In genomic region chr16:58515871-58516767, GRCh38 we compare ENCODE assay signal across 8 cellular contexts. TPM values are rescaled to one million over a fixed set of nuclear protein-coding genes. Genes with fewer than 3 reads are reported as not detected.
DNase-seq lines count a peak whose midpoint lies in the region; ATAC-seq and TF ChIP-seq lines count a peak whose summit lies in the region.

No MANE protein-coding gene starts in this region.

- no peaks in the 10 kb centered on the region for H3K27me3 Mint-ChIP-seq in mesothelial cell of epicardium (ENCODE audit: low read depth)

- no peaks in the 10 kb centered on the region for H3K9me3 Mint-ChIP-seq in mesothelial cell of epicardium

- intact Hi-C loops in thyroid gland (cut with DNase I): loop anchor here (10.0 kb wide), 1 partner anchor 239 kb away; no protein-coding TSS in a partner anchor

- peak; percentile 23 for ATAC-seq in HG03571 (IDR thresholded peaks at IDR 0.05; ENCODE audit: unreplicated experiment)

- no peaks in the 10 kb centered on the region for H3K9me3 ChIP-seq in thyroid gland

- H3K4me3 ChIP-seq in thyroid gland (replicated peaks in 1 of 3): peak overlapping the region; percentile 12 to 87 (median 70)

- peaks cover 8% of the 10 kb centered on the region for H3K36me3 Mint-ChIP-seq in mesothelial cell of epicardium

- H3K27ac ChIP-seq in VCaP (peak overlapping the region; percentile 83), thyroid gland (peak overlapping the region; percentile 18 to 74 (median 60))

- 18 to 32% methylated on average over 22 to 26 of the region's 66 CpGs for WGBS in thyroid gland, 2 donors

- peak overlapping the region; percentile 95 for H3K4me3 Mint-ChIP-seq in mesothelial cell of epicardium

- DNase-seq in D341Med (ENCODE audit: low spot score): peak; percentile 83
- peak; percentile 73 for DNase-seq in GM20000 (ENCODE audit: low spot score)
- DNase-seq in effector CD4-positive, alpha-beta T cell: peak; percentile 21
- DNase-seq in mesothelial cell of epicardium (ENCODE audit: low spot score in 2 of 2, unreplicated experiment in 2 of 2): no peak
- DNase-seq in thyroid gland: peak; percentile 65 to 66
- no peak for DNase-seq in middle frontal gyrus (ENCODE audit: extremely low spot score, low spot score)

- no peak for TF ChIP-seq POLR2A in thyroid gland (IDR thresholded peaks at IDR 0.05)

- peaks cover 19% of the 10 kb centered on the region for H3K4me1 Mint-ChIP-seq in mesothelial cell of epicardium

- H3K36me3 ChIP-seq in thyroid gland: peaks cover 23 to 40% of the 10 kb centered on the region in 2 donors

- peak overlapping the region; percentile 98 for H3K27ac Mint-ChIP-seq in mesothelial cell of epicardium

- no peaks in the 10 kb centered on the region for H3K27me3 ChIP-seq in thyroid gland

- peaks cover 9 to 10% of the 10 kb centered on the region in 2 donors for H3K4me1 ChIP-seq in thyroid gland

- TF ChIP-seq CTCF in GM20000 (IDR thresholded peaks at IDR 0.05; ENCODE audit: extremely low read depth, missing control alignments) (no peak), VCaP (conservative IDR thresholded peaks at IDR 0.05) (no peak), mesothelial cell of epicardium (IDR thresholded peaks at IDR 0.05; ENCODE audit: unreplicated experiment) (no peak), thyroid gland (IDR thresholded peaks at IDR 0.05) (peak in 1 of 6 experiments; percentile 7)

RNA-seq across cellular contexts. Expression of gene SETD6, which starts 0.8 kb away (rescaled TPM):
- total RNA-seq in mesothelial cell of epicardium (27.1 to 29.4 TPM (median 28.9 TPM) in 3 replicates), thyroid gland (10 to 100 TPM; 37.3 to 59.2 (median 44.4) TPM)

RNA-seq across cellular contexts. Expression of gene NDRG4, which starts 16.2 kb away (rescaled TPM):
- total RNA-seq in mesothelial cell of epicardium: 17.3 to 18.6 TPM (median 17.4 TPM) in 3 replicates
- 10 to 100 TPM in 2 of 4 donors, 1 to 10 TPM in 2; 3.3 to 12.9 (median 9.3) TPM for total RNA-seq in thyroid gland

Comparison
In these comparisons a context has a peak if more than half of its experiments do, and no peak if none do; other contexts are left out.
1. DNase-seq: peak in D341Med (single experiment), GM20000 (single experiment), effector CD4-positive, alpha-beta T cell (single experiment) and thyroid gland (2 of 2); none in mesothelial cell of epicardium (0 of 2) and middle frontal gyrus (single experiment).